In the genomic region with DNA sequence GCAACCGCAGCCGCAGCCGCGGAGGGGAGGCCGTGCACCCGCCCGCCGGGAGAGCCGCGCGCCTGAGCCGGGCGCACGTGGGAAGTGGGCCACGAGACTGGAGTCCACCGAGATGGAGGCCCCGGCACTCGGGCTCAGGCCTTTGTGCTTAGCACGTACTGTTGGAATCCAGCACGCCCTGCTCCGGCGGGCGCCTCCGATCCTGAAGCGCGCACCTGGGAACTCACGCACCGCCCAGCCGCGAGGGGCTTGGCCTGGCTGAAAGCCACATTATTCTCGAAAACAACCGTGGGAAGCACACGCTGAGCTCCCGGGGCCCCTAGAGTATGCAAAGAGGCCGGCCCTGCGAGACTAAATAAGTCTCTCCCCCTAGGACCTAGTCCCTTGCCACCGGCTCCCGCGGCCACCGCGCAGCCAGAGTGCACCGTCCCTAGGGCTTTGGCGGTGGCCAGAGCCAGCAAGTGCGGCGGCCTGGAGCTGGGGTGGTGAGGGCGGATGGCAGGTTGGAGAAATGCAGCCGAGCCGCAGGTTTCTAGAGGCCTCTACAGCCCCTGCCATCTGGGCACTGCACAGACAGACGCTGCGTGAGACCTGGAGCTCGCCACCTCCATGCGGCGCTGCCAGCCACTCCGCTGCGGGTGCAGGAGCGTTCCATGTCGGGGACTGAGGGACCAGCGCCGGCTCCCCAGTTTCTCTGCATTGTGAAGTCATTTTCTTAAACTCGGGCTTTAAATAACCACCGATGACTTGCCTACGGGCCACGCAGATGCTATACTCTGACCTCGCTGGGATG, we compare ENCODE assay signal across 1 cellular context.
TF ChIP-seq lines count a peak whose summit lies in the region.

No MANE protein-coding gene starts in this region.

TF ChIP-seq in GM12878, 131 proteins besides CTCF, POLR2A, EP300 and RAD21 (continued from another document and continues in another):
- TF ChIP-seq, protein P1, sequence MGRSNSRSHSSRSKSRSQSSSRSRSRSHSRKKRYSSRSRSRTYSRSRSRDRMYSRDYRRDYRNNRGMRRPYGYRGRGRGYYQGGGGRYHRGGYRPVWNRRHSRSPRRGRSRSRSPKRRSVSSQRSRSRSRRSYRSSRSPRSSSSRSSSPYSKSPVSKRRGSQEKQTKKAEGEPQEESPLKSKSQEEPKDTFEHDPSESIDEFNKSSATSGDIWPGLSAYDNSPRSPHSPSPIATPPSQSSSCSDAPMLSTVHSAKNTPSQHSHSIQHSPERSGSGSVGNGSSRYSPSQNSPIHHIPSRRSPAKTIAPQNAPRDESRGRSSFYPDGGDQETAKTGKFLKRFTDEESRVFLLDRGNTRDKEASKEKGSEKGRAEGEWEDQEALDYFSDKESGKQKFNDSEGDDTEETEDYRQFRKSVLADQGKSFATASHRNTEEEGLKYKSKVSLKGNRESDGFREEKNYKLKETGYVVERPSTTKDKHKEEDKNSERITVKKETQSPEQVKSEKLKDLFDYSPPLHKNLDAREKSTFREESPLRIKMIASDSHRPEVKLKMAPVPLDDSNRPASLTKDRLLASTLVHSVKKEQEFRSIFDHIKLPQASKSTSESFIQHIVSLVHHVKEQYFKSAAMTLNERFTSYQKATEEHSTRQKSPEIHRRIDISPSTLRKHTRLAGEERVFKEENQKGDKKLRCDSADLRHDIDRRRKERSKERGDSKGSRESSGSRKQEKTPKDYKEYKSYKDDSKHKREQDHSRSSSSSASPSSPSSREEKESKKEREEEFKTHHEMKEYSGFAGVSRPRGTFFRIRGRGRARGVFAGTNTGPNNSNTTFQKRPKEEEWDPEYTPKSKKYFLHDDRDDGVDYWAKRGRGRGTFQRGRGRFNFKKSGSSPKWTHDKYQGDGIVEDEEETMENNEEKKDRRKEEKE (IDR thresholded peaks at IDR 0.05): no peak
- TF ChIP-seq, protein P2, sequence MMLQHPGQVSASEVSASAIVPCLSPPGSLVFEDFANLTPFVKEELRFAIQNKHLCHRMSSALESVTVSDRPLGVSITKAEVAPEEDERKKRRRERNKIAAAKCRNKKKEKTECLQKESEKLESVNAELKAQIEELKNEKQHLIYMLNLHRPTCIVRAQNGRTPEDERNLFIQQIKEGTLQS (IDR thresholded peaks at IDR 0.05; ENCODE audit: borderline replicate concordance, extremely low read depth, low read depth, low read length): no peak
- TF ChIP-seq RCOR1 (conservative IDR thresholded peaks at IDR 0.05; ENCODE audit: low read depth, low read length) (no peak; the same call in 1 of the 2 replicates), SIN3A (IDR thresholded peaks at IDR 0.05; ENCODE audit: low read depth, low read length) (no peak), ZZZ3 (IDR thresholded peaks at IDR 0.05; ENCODE audit: control insufficient read depth, insufficient read length, low read depth) (no peak), TCF3 (IDR thresholded peaks at IDR 0.05; ENCODE audit: borderline replicate concordance, insufficient read depth, low read depth, low read length) (0 out of 2 replicates have a peak, but pooled peaks have one; percentile 50), ZNF274 (IDR thresholded peaks at IDR 0.05; ENCODE audit: insufficient read depth, insufficient read length) (no peak), PML (IDR thresholded peaks at IDR 0.05; ENCODE audit: low read length) (no peak), FOXM1 (IDR thresholded peaks at IDR 0.05; ENCODE audit: low read depth, low read length) (no peak), NRF1 (conservative IDR thresholded peaks at IDR 0.05; ENCODE audit: low read depth, low read length) (no peak), ZNF622 (IDR thresholded peaks at IDR 0.05) (no peak), CBX5 (IDR thresholded peaks at IDR 0.05; ENCODE audit: low read depth) (0 out of 2 replicates have a peak, but pooled peaks have one; percentile 24), CBX3 (IDR thresholded peaks at IDR 0.05; ENCODE audit: borderline replicate concordance, low read depth) (no peak), SREBF2 (IDR thresholded peaks at IDR 0.05; ENCODE audit: low read length) (no peak), USF1 (IDR thresholded peaks at IDR 0.05; ENCODE audit: borderline replicate concordance, extremely low read length, insufficient read depth, low read depth, low read length) (peak; percentile 21), HCFC1 (IDR thresholded peaks at IDR 0.05; ENCODE audit: low read length) (no peak), MXI1 (IDR thresholded peaks at IDR 0.05; ENCODE audit: low read depth, low read length) (no peak; the same call in 1 of the 2 replicates), SMC3 (IDR thresholded peaks at IDR 0.05; ENCODE audit: borderline replicate concordance, low read length) (no peak), RFX5 (IDR thresholded peaks at IDR 0.05; ENCODE audit: low read depth, low read length) (peak; percentile 33; the same call in 1 of the 2 replicates), WRNIP1 (IDR thresholded peaks at IDR 0.05; ENCODE audit: borderline replicate concordance, low read depth, low read length) (no peak), KAT2A (conservative IDR thresholded peaks at IDR 0.05; ENCODE audit: control insufficient read depth, low read depth, low read length) (no peak), SMAD5 (IDR thresholded peaks at IDR 0.05; ENCODE audit: low read depth) (no peak), PBX3 (IDR thresholded peaks at IDR 0.05; ENCODE audit: insufficient replicate concordance, low read depth, low read length) (no peak), MYC (IDR thresholded peaks at IDR 0.05; ENCODE audit: insufficient read depth, insufficient read length, insufficient replicate concordance, low read length, severe bottlenecking) (peak; percentile 35), YBX1 (IDR thresholded peaks at IDR 0.05) (no peak), E2F8 (IDR thresholded peaks at IDR 0.05; ENCODE audit: low read depth, partially characterized antibody) (no peak), HDGF (IDR thresholded peaks at IDR 0.05) (peak; percentile 67), SP1 (IDR thresholded peaks at IDR 0.05; ENCODE audit: low read depth, low read length) (no peak)
- TF ChIP-seq, protein P3, sequence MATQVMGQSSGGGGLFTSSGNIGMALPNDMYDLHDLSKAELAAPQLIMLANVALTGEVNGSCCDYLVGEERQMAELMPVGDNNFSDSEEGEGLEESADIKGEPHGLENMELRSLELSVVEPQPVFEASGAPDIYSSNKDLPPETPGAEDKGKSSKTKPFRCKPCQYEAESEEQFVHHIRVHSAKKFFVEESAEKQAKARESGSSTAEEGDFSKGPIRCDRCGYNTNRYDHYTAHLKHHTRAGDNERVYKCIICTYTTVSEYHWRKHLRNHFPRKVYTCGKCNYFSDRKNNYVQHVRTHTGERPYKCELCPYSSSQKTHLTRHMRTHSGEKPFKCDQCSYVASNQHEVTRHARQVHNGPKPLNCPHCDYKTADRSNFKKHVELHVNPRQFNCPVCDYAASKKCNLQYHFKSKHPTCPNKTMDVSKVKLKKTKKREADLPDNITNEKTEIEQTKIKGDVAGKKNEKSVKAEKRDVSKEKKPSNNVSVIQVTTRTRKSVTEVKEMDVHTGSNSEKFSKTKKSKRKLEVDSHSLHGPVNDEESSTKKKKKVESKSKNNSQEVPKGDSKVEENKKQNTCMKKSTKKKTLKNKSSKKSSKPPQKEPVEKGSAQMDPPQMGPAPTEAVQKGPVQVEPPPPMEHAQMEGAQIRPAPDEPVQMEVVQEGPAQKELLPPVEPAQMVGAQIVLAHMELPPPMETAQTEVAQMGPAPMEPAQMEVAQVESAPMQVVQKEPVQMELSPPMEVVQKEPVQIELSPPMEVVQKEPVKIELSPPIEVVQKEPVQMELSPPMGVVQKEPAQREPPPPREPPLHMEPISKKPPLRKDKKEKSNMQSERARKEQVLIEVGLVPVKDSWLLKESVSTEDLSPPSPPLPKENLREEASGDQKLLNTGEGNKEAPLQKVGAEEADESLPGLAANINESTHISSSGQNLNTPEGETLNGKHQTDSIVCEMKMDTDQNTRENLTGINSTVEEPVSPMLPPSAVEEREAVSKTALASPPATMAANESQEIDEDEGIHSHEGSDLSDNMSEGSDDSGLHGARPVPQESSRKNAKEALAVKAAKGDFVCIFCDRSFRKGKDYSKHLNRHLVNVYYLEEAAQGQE (IDR thresholded peaks at IDR 0.05; ENCODE audit: low read depth, low read length): no peak
- TF ChIP-seq, protein P4, sequence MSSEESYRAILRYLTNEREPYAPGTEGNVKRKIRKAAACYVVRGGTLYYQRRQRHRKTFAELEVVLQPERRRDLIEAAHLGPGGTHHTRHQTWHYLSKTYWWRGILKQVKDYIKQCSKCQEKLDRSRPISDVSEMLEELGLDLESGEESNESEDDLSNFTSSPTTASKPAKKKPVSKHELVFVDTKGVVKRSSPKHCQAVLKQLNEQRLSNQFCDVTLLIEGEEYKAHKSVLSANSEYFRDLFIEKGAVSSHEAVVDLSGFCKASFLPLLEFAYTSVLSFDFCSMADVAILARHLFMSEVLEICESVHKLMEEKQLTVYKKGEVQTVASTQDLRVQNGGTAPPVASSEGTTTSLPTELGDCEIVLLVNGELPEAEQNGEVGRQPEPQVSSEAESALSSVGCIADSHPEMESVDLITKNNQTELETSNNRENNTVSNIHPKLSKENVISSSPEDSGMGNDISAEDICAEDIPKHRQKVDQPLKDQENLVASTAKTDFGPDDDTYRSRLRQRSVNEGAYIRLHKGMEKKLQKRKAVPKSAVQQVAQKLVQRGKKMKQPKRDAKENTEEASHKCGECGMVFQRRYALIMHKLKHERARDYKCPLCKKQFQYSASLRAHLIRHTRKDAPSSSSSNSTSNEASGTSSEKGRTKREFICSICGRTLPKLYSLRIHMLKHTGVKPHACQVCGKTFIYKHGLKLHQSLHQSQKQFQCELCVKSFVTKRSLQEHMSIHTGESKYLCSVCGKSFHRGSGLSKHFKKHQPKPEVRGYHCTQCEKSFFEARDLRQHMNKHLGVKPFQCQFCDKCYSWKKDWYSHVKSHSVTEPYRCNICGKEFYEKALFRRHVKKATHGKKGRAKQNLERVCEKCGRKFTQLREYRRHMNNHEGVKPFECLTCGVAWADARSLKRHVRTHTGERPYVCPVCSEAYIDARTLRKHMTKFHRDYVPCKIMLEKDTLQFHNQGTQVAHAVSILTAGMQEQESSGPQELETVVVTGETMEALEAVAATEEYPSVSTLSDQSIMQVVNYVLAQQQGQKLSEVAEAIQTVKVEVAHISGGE (CRISPR knock-in tag; IDR thresholded peaks at IDR 0.05): no peak
- TF ChIP-seq, protein P5, sequence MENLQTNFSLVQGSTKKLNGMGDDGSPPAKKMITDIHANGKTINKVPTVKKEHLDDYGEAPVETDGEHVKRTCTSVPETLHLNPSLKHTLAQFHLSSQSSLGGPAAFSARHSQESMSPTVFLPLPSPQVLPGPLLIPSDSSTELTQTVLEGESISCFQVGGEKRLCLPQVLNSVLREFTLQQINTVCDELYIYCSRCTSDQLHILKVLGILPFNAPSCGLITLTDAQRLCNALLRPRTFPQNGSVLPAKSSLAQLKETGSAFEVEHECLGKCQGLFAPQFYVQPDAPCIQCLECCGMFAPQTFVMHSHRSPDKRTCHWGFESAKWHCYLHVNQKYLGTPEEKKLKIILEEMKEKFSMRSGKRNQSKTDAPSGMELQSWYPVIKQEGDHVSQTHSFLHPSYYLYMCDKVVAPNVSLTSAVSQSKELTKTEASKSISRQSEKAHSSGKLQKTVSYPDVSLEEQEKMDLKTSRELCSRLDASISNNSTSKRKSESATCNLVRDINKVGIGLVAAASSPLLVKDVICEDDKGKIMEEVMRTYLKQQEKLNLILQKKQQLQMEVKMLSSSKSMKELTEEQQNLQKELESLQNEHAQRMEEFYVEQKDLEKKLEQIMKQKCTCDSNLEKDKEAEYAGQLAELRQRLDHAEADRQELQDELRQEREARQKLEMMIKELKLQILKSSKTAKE (IDR thresholded peaks at IDR 0.05; ENCODE audit: low read depth, poor library complexity, severe bottlenecking): no peak
- TF ChIP-seq, protein P6, sequence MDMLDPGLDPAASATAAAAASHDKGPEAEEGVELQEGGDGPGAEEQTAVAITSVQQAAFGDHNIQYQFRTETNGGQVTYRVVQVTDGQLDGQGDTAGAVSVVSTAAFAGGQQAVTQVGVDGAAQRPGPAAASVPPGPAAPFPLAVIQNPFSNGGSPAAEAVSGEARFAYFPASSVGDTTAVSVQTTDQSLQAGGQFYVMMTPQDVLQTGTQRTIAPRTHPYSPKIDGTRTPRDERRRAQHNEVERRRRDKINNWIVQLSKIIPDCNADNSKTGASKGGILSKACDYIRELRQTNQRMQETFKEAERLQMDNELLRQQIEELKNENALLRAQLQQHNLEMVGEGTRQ (IDR thresholded peaks at IDR 0.05; ENCODE audit: borderline replicate concordance, low read depth, low read length): no peak
